Comparison of ENCODE assay signal across 19 cellular contexts in the genomic region with DNA sequence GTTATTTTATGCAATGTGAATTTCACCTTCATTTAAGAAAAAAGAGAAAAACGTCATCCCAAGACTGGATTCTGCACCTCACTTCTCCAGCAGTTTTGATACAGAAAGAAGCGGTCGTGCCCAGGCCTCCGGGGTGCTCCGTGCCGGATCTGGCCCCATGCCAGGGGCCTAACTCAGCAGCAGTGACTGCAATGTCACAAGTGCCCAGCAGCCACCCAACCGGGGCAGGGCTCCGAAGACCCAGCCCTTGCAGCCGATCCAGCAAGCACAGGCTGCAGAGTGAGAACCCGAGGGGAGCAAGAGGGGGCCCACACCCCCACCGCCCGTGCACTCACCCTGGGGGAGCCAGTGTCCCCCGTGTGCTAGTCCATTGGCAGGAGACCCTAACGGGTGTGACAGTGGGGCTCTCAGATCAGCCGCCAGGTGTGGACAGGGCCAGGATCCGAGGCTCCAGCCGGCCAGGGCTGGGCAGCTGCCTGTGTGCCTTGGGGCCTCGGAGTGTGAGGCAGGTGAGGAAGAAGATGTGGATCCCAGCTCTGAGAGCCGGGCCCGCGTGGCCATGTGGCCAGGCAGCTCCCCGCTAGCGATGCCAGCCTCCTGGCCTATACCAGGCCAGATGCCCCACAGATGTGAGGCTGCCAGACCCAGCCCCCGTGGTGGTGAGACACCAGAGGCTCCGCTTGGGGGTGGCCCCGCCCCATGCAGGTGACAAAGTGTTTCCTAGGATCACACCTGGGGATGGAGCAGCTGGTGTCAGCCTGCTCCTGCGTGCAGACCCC.
DNase-seq lines count a peak whose midpoint lies in the region; ATAC-seq, FAIRE-seq and TF ChIP-seq lines count a peak whose summit lies in the region.
"Had no signal": no experiment of that assay in that cellular context is flagged by ENCODE, and none has a peak within 500 bp of the region (broad histone marks: within the 10 kb centered on the region; RNA-seq: fewer than 3 reads in every experiment).

No MANE protein-coding gene starts in this region.

- peaks cover 40% of the 10 kb centered on the region; the same call in 1 of the 2 replicates for H4K20me1 ChIP-seq in K562 (replicated peaks; ENCODE audit: control insufficient read depth, insufficient read depth, low read length)

- 3% methylated on average over 27 of the region's 27 CpGs for WGBS in K562 (ENCODE audit: insufficient coverage, low coverage, missing lambda C conversion rate)

- H3K4me2 ChIP-seq in K562 (ENCODE audit: insufficient read depth, low read length): no peak overlapping the region
- H3K4me2 ChIP-seq: A549, BLaER1 had no signal

- TF ChIP-seq CTCF in BE2C (IDR thresholded peaks at IDR 0.05; ENCODE audit: low read depth, low read length) (no peak), K562 (IDR thresholded peaks at IDR 0.05 in 2 of 3, conservative IDR thresholded peaks at IDR 0.05 in 1 of 3; ENCODE audit: insufficient read depth in 2 of 3, low read depth in 1 of 3, low read length in 3 of 3) (no peak), breast epithelium (IDR thresholded peaks at IDR 0.05) (no peak)

- in situ Hi-C loops in K562 (cut with MboI): no loop called here

- H3K79me2 ChIP-seq in K562 (ENCODE audit: control insufficient read depth, insufficient read depth, low read length): no peaks in the 10 kb centered on the region

- no peak overlapping the region for H3K27ac ChIP-seq in K562 (ENCODE audit: extremely low read depth, low read depth, low read length)
- H3K27ac ChIP-seq in breast epithelium: no peak overlapping the region
- H3K27ac ChIP-seq: A549, BLaER1 had no signal

- POLR2A ChIA-PET in K562 (lab: Yijun Ruan, JAX): no interaction called here

- no peak for TF ChIP-seq EP300 in K562 (IDR thresholded peaks at IDR 0.05; ENCODE audit: low read length)

- H3K4me1 ChIP-seq in BE2C (no peaks in the 10 kb centered on the region), K562 (replicated peaks in 1 of 2; ENCODE audit: control insufficient read depth in 2 of 2, insufficient read depth in 2 of 2, low read length in 2 of 2) (peaks cover 0 to 52% of the 10 kb centered on the region in 2 experiments; a peak in 1 of 5 replicates), breast epithelium (peaks cover 0 to 7% of the 10 kb centered on the region in 2 donors)

- intact Hi-C loops in K562 (cut with micrococcal nuclease): no loop called here
- intact Hi-C loops in breast epithelium (cut with DNase I; ENCODE audit: low total_unique reads): no loop called here

- no peaks in the 10 kb centered on the region for H3K27me3 ChIP-seq in BE2C
- H3K27me3 ChIP-seq in K562 (ENCODE audit: control insufficient read depth in 2 of 2, insufficient read depth in 2 of 2, low read length in 2 of 2): peaks cover 32 to 63% of the 10 kb centered on the region in 2 experiments; a peak in 4 of 5 replicates
- H3K27me3 ChIP-seq in breast epithelium: no peaks in the 10 kb centered on the region
- H3K27me3 ChIP-seq: BLaER1 had no signal

- no peaks in the 10 kb centered on the region for H3K36me3 ChIP-seq in BE2C
- no peaks in the 10 kb centered on the region for H3K36me3 ChIP-seq in K562 (ENCODE audit: control insufficient read depth, insufficient read depth, low read length)
- H3K36me3 ChIP-seq in breast epithelium: no peaks in the 10 kb centered on the region

- peak; percentile 20 for DNase-seq in NCI-H2171 treated with DMSO at 0.1 percent for 48 hours (lab: John Stamatoyannopoulos, UW)
- no peak for DNase-seq in NCI-H2171 (lab: John Stamatoyannopoulos, UW)
- peak; percentile 51 for DNase-seq in BE2C
- DNase-seq in DMS79 treated with DMSO at 0.1 percent for 48 hours (lab: John Stamatoyannopoulos, UW): peak; percentile 70
- no peak for DNase-seq in K562 (ENCODE audit: extremely low read depth in 1 of 4, low spot score in 3 of 4)
- no peak for DNase-seq in occipital lobe (lab: John Stamatoyannopoulos, UW)
- no peak for DNase-seq in activated gamma-delta T cell (lab: John Stamatoyannopoulos, UW)
- no peak for DNase-seq in breast epithelium (ENCODE audit: low spot score in 2 of 2)
- DNase-seq: CD4-positive, alpha-beta memory T cell; DND-41; KG1; NCI-H2029 treated with DMSO at 0.1 percent for 48 hours; NCI-H2227 treated with DMSO at 0.1 percent for 48 hours; NCI-H526 treated with DMSO at 0.1 percent for 48 hours; NK-92 treated with Interleukin-12 subunit alpha and Interleukin-12 subunit beta, amount 100 ng/mL, for 24 hours; T-helper 17 cell had no signal

- TF ChIP-seq POLR2A in K562 (conservative IDR thresholded peaks at IDR 0.05): no peak
- TF ChIP-seq POLR2A in breast epithelium (IDR thresholded peaks at IDR 0.05): no peak

- no TSS peak for BruUV-seq in K562 (replicated peaks; lab: Mats Ljungman, UMichigan)

- no peak for TF ChIP-seq RAD21 in K562 (CRISPR knock-in tag; conservative IDR thresholded peaks at IDR 0.05 in 1 of 2, IDR thresholded peaks at IDR 0.05 in 1 of 2)

- H3K4me3 ChIP-seq in BE2C (ENCODE audit: low read depth, low read length) (no peak overlapping the region), K562 (no peak overlapping the region), breast epithelium (no peak overlapping the region)
- H3K4me3 ChIP-seq: A549, BLaER1 had no signal

- H3K9me1 ChIP-seq in K562 (ENCODE audit: control insufficient read depth, insufficient read depth, low read length): no peaks in the 10 kb centered on the region

- no peak overlapping the region for H2AFZ ChIP-seq in K562 (ENCODE audit: low read depth, low read length)

- CTCF ChIA-PET in K562 (lab: Yijun Ruan, JAX; ENCODE audit: low intra/inter-chr PET ratio): no interaction called here

- no peak for FAIRE-seq in K562 (lab: Jason Lieb, UNC)
- FAIRE-seq: A549, H54 had no signal

- H3K9ac ChIP-seq in K562 (ENCODE audit: insufficient read depth in 1 of 2, low read depth in 2 of 2, low read length in 2 of 2): no peak overlapping the region; a peak in 1 of 4 replicates
- H3K9ac ChIP-seq: BLaER1 had no signal

- ATAC-seq in K562: no peak
- ATAC-seq: A549, T-helper 17 cell had no signal

- H3K9me3 ChIP-seq in BE2C (no peaks in the 10 kb centered on the region), K562 (replicated peaks; ENCODE audit: control insufficient read depth, insufficient read depth, low read depth, low read length) (no peaks in the 10 kb centered on the region), breast epithelium (no peaks in the 10 kb centered on the region)
- H3K9me3 ChIP-seq: A549, BLaER1 had no signal

TF ChIP-seq in K562, 482 proteins besides CTCF, POLR2A, EP300 and RAD21:
- TF ChIP-seq KAT8 (IDR thresholded peaks at IDR 0.05; ENCODE audit: low read depth) (no peak), NFIC (IDR thresholded peaks at IDR 0.05) (peak; percentile 77), HNRNPK (IDR thresholded peaks at IDR 0.05; ENCODE audit: low read depth, low read length, poor library complexity, severe bottlenecking) (no peak), KLF16 (IDR thresholded peaks at IDR 0.05) (no peak), RCOR1 (IDR thresholded peaks at IDR 0.05; ENCODE audit: borderline replicate concordance in 1 of 2, low read depth in 2 of 2, low read length in 2 of 2) (no peak), NFIX (CRISPR knock-in tag; IDR thresholded peaks at IDR 0.05; ENCODE audit: low read depth) (0 out of 2 replicates have a peak, but pooled peaks have one; percentile 5), KDM1A (IDR thresholded peaks at IDR 0.05) (no peak), STAT5A (IDR thresholded peaks at IDR 0.05; ENCODE audit: borderline replicate concordance, low read length) (no peak), PKNOX1 (IDR thresholded peaks at IDR 0.05) (no peak), XRCC4 (IDR thresholded peaks at IDR 0.05; ENCODE audit: extremely low read depth, insufficient read depth, insufficient read length) (no peak), MCM2 (IDR thresholded peaks at IDR 0.05; ENCODE audit: low read depth) (no peak)
- TF ChIP-seq, protein P1, sequence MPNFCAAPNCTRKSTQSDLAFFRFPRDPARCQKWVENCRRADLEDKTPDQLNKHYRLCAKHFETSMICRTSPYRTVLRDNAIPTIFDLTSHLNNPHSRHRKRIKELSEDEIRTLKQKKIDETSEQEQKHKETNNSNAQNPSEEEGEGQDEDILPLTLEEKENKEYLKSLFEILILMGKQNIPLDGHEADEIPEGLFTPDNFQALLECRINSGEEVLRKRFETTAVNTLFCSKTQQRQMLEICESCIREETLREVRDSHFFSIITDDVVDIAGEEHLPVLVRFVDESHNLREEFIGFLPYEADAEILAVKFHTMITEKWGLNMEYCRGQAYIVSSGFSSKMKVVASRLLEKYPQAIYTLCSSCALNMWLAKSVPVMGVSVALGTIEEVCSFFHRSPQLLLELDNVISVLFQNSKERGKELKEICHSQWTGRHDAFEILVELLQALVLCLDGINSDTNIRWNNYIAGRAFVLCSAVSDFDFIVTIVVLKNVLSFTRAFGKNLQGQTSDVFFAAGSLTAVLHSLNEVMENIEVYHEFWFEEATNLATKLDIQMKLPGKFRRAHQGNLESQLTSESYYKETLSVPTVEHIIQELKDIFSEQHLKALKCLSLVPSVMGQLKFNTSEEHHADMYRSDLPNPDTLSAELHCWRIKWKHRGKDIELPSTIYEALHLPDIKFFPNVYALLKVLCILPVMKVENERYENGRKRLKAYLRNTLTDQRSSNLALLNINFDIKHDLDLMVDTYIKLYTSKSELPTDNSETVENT (CRISPR knock-in tag; IDR thresholded peaks at IDR 0.05): no peak
- TF ChIP-seq, protein P2, sequence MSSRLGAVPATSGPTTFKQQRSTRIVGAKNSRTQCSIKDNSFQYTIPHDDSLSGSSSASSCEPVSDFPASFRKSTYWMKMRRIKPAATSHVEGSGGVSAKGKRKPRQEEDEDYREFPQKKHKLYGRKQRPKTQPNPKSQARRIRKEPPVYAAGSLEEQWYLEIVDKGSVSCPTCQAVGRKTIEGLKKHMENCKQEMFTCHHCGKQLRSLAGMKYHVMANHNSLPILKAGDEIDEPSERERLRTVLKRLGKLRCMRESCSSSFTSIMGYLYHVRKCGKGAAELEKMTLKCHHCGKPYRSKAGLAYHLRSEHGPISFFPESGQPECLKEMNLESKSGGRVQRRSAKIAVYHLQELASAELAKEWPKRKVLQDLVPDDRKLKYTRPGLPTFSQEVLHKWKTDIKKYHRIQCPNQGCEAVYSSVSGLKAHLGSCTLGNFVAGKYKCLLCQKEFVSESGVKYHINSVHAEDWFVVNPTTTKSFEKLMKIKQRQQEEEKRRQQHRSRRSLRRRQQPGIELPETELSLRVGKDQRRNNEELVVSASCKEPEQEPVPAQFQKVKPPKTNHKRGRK (tag; IDR thresholded peaks at IDR 0.05): no peak

Comparison
In these comparisons a context has a peak if more than half of its experiments do, and no peak if none do; other contexts are left out.
1. DNase-seq: peak in NCI-H2171 treated with DMSO at 0.1 percent for 48 hours (single experiment), BE2C (single experiment) and DMS79 treated with DMSO at 0.1 percent for 48 hours (single experiment); none in NCI-H2171 (single experiment), K562 (0 of 4), occipital lobe (single experiment), activated gamma-delta T cell (single experiment) and breast epithelium (0 of 2).